Comparison of ENCODE assay signal across 16 cellular contexts in the genomic region with DNA sequence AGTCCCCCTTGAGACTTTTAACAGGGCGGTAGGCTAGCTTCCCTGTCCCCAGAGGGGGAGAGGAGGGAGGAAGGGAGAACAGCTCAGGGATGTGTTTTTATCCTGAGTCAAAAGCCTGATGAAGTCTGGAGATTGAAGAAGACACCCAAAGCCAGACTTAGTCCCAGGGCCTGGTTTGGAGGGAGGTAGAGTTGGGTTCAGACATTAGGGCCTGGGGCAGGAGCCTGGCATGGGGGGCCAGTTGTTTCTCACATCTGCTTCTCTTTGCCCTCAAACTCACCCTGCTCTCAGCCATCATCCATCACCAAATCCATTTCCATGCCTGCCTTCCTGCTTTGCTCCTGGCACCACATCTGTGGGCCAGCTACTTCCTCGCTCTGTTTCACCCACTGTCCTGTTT.
"Had no signal": no experiment of that assay in that cellular context is flagged by ENCODE, and none has a peak within 500 bp of the region (broad histone marks: within the 10 kb centered on the region; RNA-seq: fewer than 3 reads in every experiment).

No MANE protein-coding gene starts in this region.

- H3K9me3 ChIP-seq: left lung, pancreas had no signal

- H3K27me3 Mint-ChIP-seq: activated B cell treated with CpG ODN at 0.5 μM for 24 hours; activated CD8-positive, alpha-beta memory T cell treated with anti-CD3 and anti-CD28 coated beads, Interleukin-2, amount 10 ng/mL, durations not matched to agents 7 days and 5 days; activated naive CD8-positive, alpha-beta T cell; naive thymus-derived CD4-positive, alpha-beta T cell had no signal

- H3K4me3 Mint-ChIP-seq: activated B cell treated with CpG ODN at 0.5 μM for 24 hours; activated CD4-positive, alpha-beta memory T cell treated with anti-CD3 and anti-CD28 coated beads, Interleukin-2, amount 10 ng/mL, durations not matched to agents 7 days and 5 days; activated CD8-positive, alpha-beta memory T cell treated with anti-CD3 and anti-CD28 coated beads, Interleukin-2, amount 10 ng/mL, durations not matched to agents 7 days and 5 days; activated naive CD8-positive, alpha-beta T cell; naive thymus-derived CD4-positive, alpha-beta T cell had no signal

- H3K4me3 ChIP-seq: left lung, pancreas, tibial artery had no signal

- H3K9me3 Mint-ChIP-seq: activated B cell treated with CpG ODN at 0.5 μM for 24 hours had no signal

- DNase-seq: activated B cell treated with CpG ODN at 0.5 μM for 24 hours; activated CD4-positive, alpha-beta memory T cell treated with anti-CD3 and anti-CD28 coated beads, Interleukin-2, amount 10 ng/mL, durations not matched to agents 7 days and 5 days; activated CD4-positive, alpha-beta T cell treated with anti-CD3 and anti-CD28 coated beads for 48 hours; activated CD8-positive, alpha-beta memory T cell treated with anti-CD3 and anti-CD28 coated beads, Interleukin-2, amount 10 ng/mL, durations not matched to agents 7 days and 5 days; amniotic stem cell; dermis blood vessel endothelial cell; effector memory CD4-positive, alpha-beta T cell; foreskin melanocyte; left lung; mammary epithelial cell; naive thymus-derived CD4-positive, alpha-beta T cell; stimulated activated naive CD4-positive, alpha-beta T cell; tibial artery had no signal

- H3K27me3 ChIP-seq: pancreas had no signal

- H3K27ac ChIP-seq: epithelial cell of prostate, left lung, tibial artery had no signal

- H3K27ac Mint-ChIP-seq: activated B cell treated with CpG ODN at 0.5 μM for 24 hours; activated CD4-positive, alpha-beta memory T cell treated with anti-CD3 and anti-CD28 coated beads, Interleukin-2, amount 10 ng/mL, durations not matched to agents 7 days and 5 days; activated CD8-positive, alpha-beta memory T cell treated with anti-CD3 and anti-CD28 coated beads, Interleukin-2, amount 10 ng/mL, durations not matched to agents 7 days and 5 days; activated naive CD8-positive, alpha-beta T cell had no signal

- ATAC-seq: activated CD8-positive, alpha-beta memory T cell treated with anti-CD3 and anti-CD28 coated beads, Interleukin-2, amount 10 ng/mL, durations not matched to agents 7 days and 5 days; left lung; naive thymus-derived CD4-positive, alpha-beta T cell; pancreas had no signal
